Comparison of ENCODE assay signal across 2 cellular contexts in genomic region chr20:54176610-54177009, GRCh38.
TF ChIP-seq lines count a peak whose summit lies in the region.

No MANE protein-coding gene starts in this region.

TF ChIP-seq in SK-N-SH treated with all-trans-retinoic acid at 6 μM for 48 hours, 23 proteins besides CTCF, POLR2A, EP300 and RAD21 (continued from another document):
- TF ChIP-seq ZFP30 (CRISPR knock-in tag; IDR thresholded peaks at IDR 0.05), result no peak
- TF ChIP-seq ZC3H10 (CRISPR knock-in tag; IDR thresholded peaks at IDR 0.05), result peak; percentile 58; the same call in 1 of the 2 replicates
- no peak for TF ChIP-seq CSRNP3 (CRISPR knock-in tag; IDR thresholded peaks at IDR 0.05)

TF ChIP-seq in GM23338, 12 proteins besides CTCF, POLR2A, EP300 and RAD21 (continued from another document):
- TF ChIP-seq POLR2AphosphoS5 (IDR thresholded peaks at IDR 0.05; ENCODE audit: low read depth) (no peak), ZNF114 (CRISPR knock-in tag; IDR thresholded peaks at IDR 0.05) (no peak), STAT1 (IDR thresholded peaks at IDR 0.05; ENCODE audit: unreplicated experiment) (no peak), EZH2phosphoT487 (IDR thresholded peaks at IDR 0.05; ENCODE audit: unreplicated experiment) (no peak), CREB1 (CRISPR knock-in tag; IDR thresholded peaks at IDR 0.05; ENCODE audit: low read depth) (no peak), REST (IDR thresholded peaks at IDR 0.05; ENCODE audit: unreplicated experiment) (no peak), EZH2 (IDR thresholded peaks at IDR 0.05; ENCODE audit: low read depth, unreplicated experiment) (no peak)
